In the genomic region with DNA sequence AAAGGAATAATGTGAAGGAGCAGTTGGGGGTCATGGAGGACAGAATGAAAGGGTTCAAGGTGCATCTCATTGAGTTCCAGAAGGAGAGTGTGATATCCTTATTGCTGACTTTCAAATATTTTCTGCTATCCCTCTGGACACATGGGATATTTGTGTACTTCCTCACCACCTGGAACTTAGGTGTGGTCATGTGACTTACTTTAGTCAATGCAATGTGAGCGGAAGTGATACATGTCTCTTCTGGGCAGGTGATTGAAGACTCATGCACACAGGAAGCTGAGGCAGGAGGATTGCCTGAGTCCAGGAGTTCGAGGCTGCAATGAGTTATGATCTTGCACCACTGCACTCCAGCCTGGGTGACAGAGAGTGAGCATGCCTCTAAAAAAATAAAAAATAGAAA, we compare ENCODE assay signal across 22 cellular contexts.
"Had no signal": no experiment of that assay in that cellular context is flagged by ENCODE, and none has a peak within 500 bp of the region (broad histone marks: within the 10 kb centered on the region; RNA-seq: fewer than 3 reads in every experiment).

No MANE protein-coding gene starts in this region.

- H3K27me3 ChIP-seq: colonic mucosa had no signal

- FAIRE-seq: kidney had no signal

- H3K4me1 ChIP-seq: colonic mucosa, esophagus muscularis mucosa, gastroesophageal sphincter, psoas muscle, spleen had no signal

- H3K36me3 ChIP-seq: colonic mucosa, esophagus muscularis mucosa, gastroesophageal sphincter, spleen, tibial nerve had no signal

- ATAC-seq: gastroesophageal sphincter; left ventricle myocardium superior; psoas muscle; sciatic nerve; stimulated activated memory B cell treated with anti-CD40 and anti-IgM and Interleukin-4, amounts not matched to agents 10 μg/mL and 1 μg/mL and 100 μg/mL, for 72 hours had no signal

- DNase-seq: colonic mucosa; effector CD4-positive, alpha-beta T cell; glutamatergic neuron; immature natural killer cell; kidney; left colon; left ventricle myocardium superior; mesendoderm; naive B cell; psoas muscle; retina; spleen; stimulated activated CD4-positive, alpha-beta T cell treated with anti-CD3 and anti-CD28 coated beads, Interleukin-15, amount 100 ng/mL, for 24 hours; stimulated activated CD4-positive, alpha-beta T cell treated with anti-CD3 and anti-CD28 coated beads, Interleukin-1b, Interleukin-23, amount 100 ng/mL, for 48 hours; stimulated activated CD4-positive, alpha-beta T cell treated with anti-CD3 and anti-CD28 coated beads, Interleukin-4, amount 100 ng/mL, for 24 hours had no signal

- H3K4me3 ChIP-seq: colonic mucosa, esophagus muscularis mucosa, gastroesophageal sphincter, lung, psoas muscle, spleen, tibial nerve had no signal

- H3K9me3 ChIP-seq: colonic mucosa, esophagus muscularis mucosa, gastroesophageal sphincter, psoas muscle, spleen, tibial nerve had no signal

- H3K27ac ChIP-seq: colonic mucosa, epithelial cell of prostate, esophagus muscularis mucosa, gastroesophageal sphincter, psoas muscle, spleen, tibial nerve had no signal
